In genomic region chr12:18813753-18814152, GRCh38 we compare ENCODE assay signal across 30 cellular contexts.
"Had no signal": no experiment of that assay in that cellular context is flagged by ENCODE, and none has a peak within 500 bp of the region (broad histone marks: within the 10 kb centered on the region; RNA-seq: fewer than 3 reads in every experiment).

No MANE protein-coding gene starts in this region.

- H3K27ac ChIP-seq: left lung, lower lobe of right lung, neural progenitor cell, neutrophil, ovary, skin epidermis, stomach, testis, thyroid gland, uterus had no signal

- ATAC-seq: left colon; left lung; lower lobe of right lung; natural killer cell; sciatic nerve; stimulated activated naive B cell treated with anti-CD40 and anti-IgM and Interleukin-4, amounts not matched to agents 10 μg/mL and 1 μg/mL and 100 μg/mL, for 72 hours; stimulated activated naive CD8-positive, alpha-beta T cell treated with anti-CD3 and anti-CD28 coated beads, Interleukin-15, Interleukin-2, amounts not matched to agents 100 U/mL and 50 U/mL, for 24 hours had no signal

- H3K36me3 ChIP-seq: left lung, lower lobe of right lung, neural progenitor cell, neutrophil, ovary, stomach, thyroid gland, uterus had no signal

- H3K4me1 Mint-ChIP-seq: mesothelial cell of epicardium; naive B cell; natural killer cell; nephron progenitor cell; stimulated activated naive B cell treated with anti-CD40 and anti-IgM and Interleukin-4, amounts not matched to agents 10 μg/mL and 1 μg/mL and 100 μg/mL, for 72 hours had no signal

- H3K9me3 Mint-ChIP-seq: mesothelial cell of epicardium; nephron progenitor cell; stimulated activated naive B cell treated with anti-CD40 and anti-IgM and Interleukin-4, amounts not matched to agents 10 μg/mL and 1 μg/mL and 100 μg/mL, for 72 hours had no signal

- H3K9me3 ChIP-seq: left lung, lower lobe of right lung, neutrophil, ovary, stomach, testis, thyroid gland, uterus had no signal

- H3K4me3 Mint-ChIP-seq: mesothelial cell of epicardium; naive B cell; natural killer cell; nephron progenitor cell; neural progenitor cell; stimulated activated naive B cell treated with anti-CD40 and anti-IgM and Interleukin-4, amounts not matched to agents 10 μg/mL and 1 μg/mL and 100 μg/mL, for 72 hours had no signal

- H2AFZ ChIP-seq: neural progenitor cell had no signal

- H3K4me3 ChIP-seq: left lung, lower lobe of right lung, neural progenitor cell, ovary, skin epidermis, stomach, testis, thyroid gland, uterus had no signal

- DNase-seq: hippocampal formation; kidney glomerular epithelial cell; left colon; left lung; lower lobe of right lung; mammary epithelial cell; mesendoderm; naive B cell; natural killer cell; nephron progenitor cell; occipital lobe; ovary; right cardiac atrium; stimulated activated CD4-positive, alpha-beta T cell treated with anti-CD3 and anti-CD28 coated beads, Interleukin-1b, Interleukin-23, amount 100 ng/mL, for 48 hours; stimulated activated CD4-positive, alpha-beta T cell treated with anti-CD3 and anti-CD28 coated beads, Interleukin-2, amount 100 ng/mL, for 48 hours; stimulated activated CD4-positive, alpha-beta T cell treated with anti-CD3 and anti-CD28 coated beads, Interleukin-4, amount 100 ng/mL, for 4 hours; stimulated activated CD8-positive, alpha-beta memory T cell treated with anti-CD3 and anti-CD28 coated beads, Interleukin-4, amount 100 ng/mL, for 48 hours; stimulated activated naive B cell treated with anti-CD40 and anti-IgM and Interleukin-4, amounts not matched to agents 10 μg/mL and 1 μg/mL and 100 μg/mL, for 72 hours; stimulated activated naive CD8-positive, alpha-beta T cell treated with anti-CD3 and anti-CD28 coated beads, Interleukin-15, Interleukin-2, amounts not matched to agents 100 U/mL and 50 U/mL, for 24 hours; stomach; testis; thyroid gland; trophoblast cell; uterus had no signal

- H3K4me1 ChIP-seq: left lung, lower lobe of right lung, neural progenitor cell, stomach, testis, thyroid gland, uterus had no signal

- H3K4me2 ChIP-seq: neural progenitor cell had no signal

- H3K27ac Mint-ChIP-seq: mesothelial cell of epicardium; naive B cell; natural killer cell; nephron progenitor cell; neural progenitor cell; progenitor cell of endocrine pancreas; stimulated activated naive B cell treated with anti-CD40 and anti-IgM and Interleukin-4, amounts not matched to agents 10 μg/mL and 1 μg/mL and 100 μg/mL, for 72 hours had no signal

- H3K27me3 Mint-ChIP-seq: naive B cell; progenitor cell of endocrine pancreas; stimulated activated naive B cell treated with anti-CD40 and anti-IgM and Interleukin-4, amounts not matched to agents 10 μg/mL and 1 μg/mL and 100 μg/mL, for 72 hours had no signal

- H3K27me3 ChIP-seq: left lung, neural progenitor cell, neutrophil, ovary, stomach, testis, thyroid gland, uterus had no signal

- H3K36me3 Mint-ChIP-seq: mesothelial cell of epicardium; naive B cell; natural killer cell; stimulated activated naive B cell treated with anti-CD40 and anti-IgM and Interleukin-4, amounts not matched to agents 10 μg/mL and 1 μg/mL and 100 μg/mL, for 72 hours had no signal
